Comparison of ENCODE assay signal across 18 cellular contexts in genomic region chr5:180135967-180136641, GRCh38.
DNase-seq lines count a peak whose midpoint lies in the region; ATAC-seq and TF ChIP-seq lines count a peak whose summit lies in the region.
"Had no signal": no experiment of that assay in that cellular context is flagged by ENCODE, and none has a peak within 500 bp of the region (broad histone marks: within the 10 kb centered on the region; RNA-seq: fewer than 3 reads in every experiment).

No MANE protein-coding gene starts in this region.

- ATAC-seq in HCT116, result no peak
- ATAC-seq: Right ventricle myocardium inferior had no signal

- H3K27ac ChIP-seq in BLaER1 (no peak overlapping the region), HCT116 (ENCODE audit: low read depth, low read length) (no peak overlapping the region; the same call in 1 of the 2 replicates)
- H3K27ac ChIP-seq: WERI-Rb-1 had no signal

- H3K9me2 ChIP-seq in HCT116 (ENCODE audit: insufficient read depth), result no peaks in the 10 kb centered on the region

- H3K27me3 ChIP-seq in BLaER1 (no peaks in the 10 kb centered on the region), HCT116 (ENCODE audit: insufficient read depth, low read length) (no peaks in the 10 kb centered on the region)

- DNase-seq in HCT116 (ENCODE audit: low read depth, low spot score), result no peak
- peak; percentile 37 for DNase-seq in islet precursor cell
- peak; percentile 75 for DNase-seq in posterior vena cava (ENCODE audit: low spot score)
- no peak for DNase-seq in NCI-H2171 treated with DMSO at 0.1 percent for 48 hours (lab: John Stamatoyannopoulos, UW)
- DNase-seq in NOMO-1 (lab: John Stamatoyannopoulos, UW; ENCODE audit: unreplicated experiment in 2 of 2), result no peak
- DNase-seq in SKM-1 (lab: John Stamatoyannopoulos, UW; ENCODE audit: unreplicated experiment), result no peak
- DNase-seq: activated CD4-positive, alpha-beta T cell treated with anti-CD3 and anti-CD28 coated beads, Interleukin-2, amount 50 U/mL, for 1 hour; activated gamma-delta T cell; DND-41; Kasumi-1; NCI-H1092; NCI-H2029; NCI-H2227 treated with DMSO at 0.1 percent for 48 hours; NCI-H748 treated with DMSO at 0.1 percent for 48 hours; WERI-Rb-1 had no signal

- POLR2A ChIA-PET in HCT116 (lab: Charles Lee), result no interaction called here

- H3K4me2 ChIP-seq in BLaER1 (peak overlapping the region; percentile 54; the same call in 1 of the 2 replicates), HCT116 (ENCODE audit: low read length) (peak overlapping the region; percentile 77; the same call in 1 of the 2 replicates)

- H3K9ac ChIP-seq in BLaER1 (no peak overlapping the region), HCT116 (ENCODE audit: low read length) (no peak overlapping the region)

- H3K9me3 ChIP-seq in BLaER1 (peaks cover 8% of the 10 kb centered on the region; the same call in 1 of the 2 replicates), HCT116 (ENCODE audit: control insufficient read depth in 1 of 2, insufficient read depth in 1 of 2, low read depth in 1 of 2, low read length in 2 of 2) (no peaks in the 10 kb centered on the region)
- H3K9me3 ChIP-seq: Caco-2 had no signal

- H3K36me3 ChIP-seq in BLaER1, result no peaks in the 10 kb centered on the region
- H3K36me3 ChIP-seq in HCT116 (ENCODE audit: control insufficient read depth in 1 of 2, insufficient read depth in 2 of 2, low read length in 2 of 2), result no peaks in the 10 kb centered on the region
- H3K36me3 ChIP-seq: WERI-Rb-1 had no signal

- TF ChIP-seq CTCF in HCT116 (IDR thresholded peaks at IDR 0.05 in 2 of 3, conservative IDR thresholded peaks at IDR 0.05 in 1 of 3; ENCODE audit: borderline replicate concordance in 1 of 3, insufficient read depth in 1 of 3, low read depth in 2 of 3, low read length in 2 of 3), result no peak

- no peaks in the 10 kb centered on the region for H3K79me2 ChIP-seq in HCT116 (ENCODE audit: insufficient read depth, low read length)

- RAD21 ChIA-PET in HCT116 (lab: Charles Lee; ENCODE audit: low non-redundant PET in 1 of 2, low total read pairs in 2 of 2, uncharacterized antibody in 2 of 2, unreplicated experiment in 2 of 2), result no interaction called here

- H3K4me3 ChIP-seq in BLaER1 (no peak overlapping the region), HCT116 (replicated peaks in 1 of 2; ENCODE audit: low read depth in 1 of 2, low read length in 2 of 2) (no peak overlapping the region)

- intact Hi-C loops in HCT116 (cut with micrococcal nuclease), result no loop called here
- intact Hi-C loops in posterior vena cava (cut with DNase I), result no loop called here

- H3K4me1 ChIP-seq in BLaER1 (peaks cover 24% of the 10 kb centered on the region), HCT116 (ENCODE audit: control insufficient read depth in 1 of 2, insufficient read depth in 2 of 2, low read length in 2 of 2) (peaks cover 11 to 23% of the 10 kb centered on the region in 2 experiments)
- H3K4me1 ChIP-seq: Caco-2 had no signal

- BruUV-seq in HCT116 (replicated peaks; lab: Mats Ljungman, UMichigan), result no TSS peak

- no peak for TF ChIP-seq RAD21 in HCT116 (IDR thresholded peaks at IDR 0.05; ENCODE audit: low read depth)

- H2AFZ ChIP-seq in HCT116 (ENCODE audit: low read depth, low read length, poor library complexity, severe bottlenecking), result no peak overlapping the region

- TF ChIP-seq POLR2A in HCT116 (IDR thresholded peaks at IDR 0.05; ENCODE audit: borderline replicate concordance, extremely low read depth, insufficient read depth, insufficient read length), result no peak

- CTCF ChIA-PET in HCT116 (lab: Charles Lee), result no interaction called here

- no peaks in the 10 kb centered on the region for H4K20me1 ChIP-seq in BLaER1
- H4K20me1 ChIP-seq in HCT116 (ENCODE audit: insufficient read depth), result no peaks in the 10 kb centered on the region

TF ChIP-seq in HCT116, 20 proteins besides CTCF, POLR2A, EP300 and RAD21:
- no peak for TF ChIP-seq YY1 (IDR thresholded peaks at IDR 0.05; ENCODE audit: extremely low read depth, insufficient replicate concordance, low read depth, low read length)
- no peak for TF ChIP-seq EGR1 (IDR thresholded peaks at IDR 0.05; ENCODE audit: low read depth)
- TF ChIP-seq ELF1 (IDR thresholded peaks at IDR 0.05; ENCODE audit: borderline replicate concordance, low read depth), result no peak
- TF ChIP-seq POLR2AphosphoS5 (IDR thresholded peaks at IDR 0.05; ENCODE audit: low read depth, low read length), result no peak
- TF ChIP-seq MAX (IDR thresholded peaks at IDR 0.05), result no peak
- no peak for TF ChIP-seq SP1 (IDR thresholded peaks at IDR 0.05; ENCODE audit: low read depth)
- TF ChIP-seq EZH2 (IDR thresholded peaks at IDR 0.05), result no peak
- TF ChIP-seq FOSL1 (IDR thresholded peaks at IDR 0.05; ENCODE audit: low read depth), result no peak
- no peak for TF ChIP-seq REST (IDR thresholded peaks at IDR 0.05; ENCODE audit: low read depth)
- TF ChIP-seq TCF7L2 (IDR thresholded peaks at IDR 0.05; ENCODE audit: borderline replicate concordance, extremely low read depth, insufficient read depth, insufficient read length), result no peak
- TF ChIP-seq SIN3A (IDR thresholded peaks at IDR 0.05; ENCODE audit: low read depth), result no peak
- no peak for TF ChIP-seq ATF3 (IDR thresholded peaks at IDR 0.05)
- TF ChIP-seq SRF (IDR thresholded peaks at IDR 0.05; ENCODE audit: low read depth), result no peak
- no peak for TF ChIP-seq ZFX (IDR thresholded peaks at IDR 0.05)
- no peak for TF ChIP-seq JUND (IDR thresholded peaks at IDR 0.05)
- TF ChIP-seq ZBTB33 (IDR thresholded peaks at IDR 0.05; ENCODE audit: extremely low read depth, insufficient replicate concordance, low read length), result no peak
- no peak for TF ChIP-seq CEBPB (IDR thresholded peaks at IDR 0.05; ENCODE audit: low read depth)
- no peak for TF ChIP-seq ZNF274 (IDR thresholded peaks at IDR 0.05; ENCODE audit: low read depth, low read length)
- TF ChIP-seq CBX3 (IDR thresholded peaks at IDR 0.05; ENCODE audit: low read depth), result no peak
TF ChIP-seq in HCT116: peak in this region for 0.

Comparison
In these comparisons a context has a peak if more than half of its experiments do, and no peak if none do; other contexts are left out.
1. DNase-seq: peak in islet precursor cell (single experiment) and posterior vena cava (single experiment); none in HCT116 (single experiment), NCI-H2171 treated with DMSO at 0.1 percent for 48 hours (single experiment), NOMO-1 (0 of 2) and SKM-1 (single experiment).